Comparison of ENCODE assay signal across 16 cellular contexts in the genomic region with DNA sequence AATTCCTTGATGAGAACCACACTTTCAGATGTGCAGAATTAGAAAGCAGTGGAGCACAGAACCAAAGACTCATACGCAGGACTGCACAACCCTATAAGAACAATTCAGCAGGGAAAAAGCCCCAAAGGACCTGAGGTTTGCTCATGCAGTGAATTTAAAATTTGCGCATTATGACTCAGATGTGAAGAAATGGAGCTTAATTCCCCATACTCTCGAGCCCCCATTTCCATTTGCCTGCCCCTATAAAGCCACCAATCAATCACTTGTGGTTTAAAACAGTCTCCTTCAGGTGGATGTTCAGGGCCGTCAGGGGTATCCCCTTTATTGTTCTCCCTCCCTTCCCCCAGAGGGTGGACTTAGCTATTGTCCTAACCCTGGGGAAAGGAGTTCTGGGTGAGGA.
"Had no signal": no experiment of that assay in that cellular context is flagged by ENCODE, and none has a peak within 500 bp of the region (broad histone marks: within the 10 kb centered on the region; RNA-seq: fewer than 3 reads in every experiment).

No MANE protein-coding gene starts in this region.

- H3K27me3 ChIP-seq: foreskin keratinocyte, neural progenitor cell, ovary, tibial artery, upper lobe of left lung, uterus had no signal

- H3K9me3 ChIP-seq: left ventricle myocardium inferior, lower lobe of right lung, ovary, tibial artery, upper lobe of left lung, uterus had no signal

- H3K27ac ChIP-seq: foreskin keratinocyte, left ventricle myocardium inferior, lower lobe of right lung, neural progenitor cell, ovary, tibial artery, upper lobe of left lung, uterus had no signal

- H3K4me3 ChIP-seq: left ventricle myocardium inferior, lower lobe of right lung, neural progenitor cell, ovary, tibial artery, upper lobe of left lung, uterus had no signal

- H3K36me3 ChIP-seq: left ventricle myocardium inferior, lower lobe of right lung, neural progenitor cell, ovary, tibial artery, upper lobe of left lung, uterus had no signal

- H3K9ac ChIP-seq: neural progenitor cell had no signal

- H2AFZ ChIP-seq: neural progenitor cell had no signal

- H3K4me2 ChIP-seq: neural progenitor cell had no signal

- DNase-seq: foreskin keratinocyte; immature natural killer cell; left cardiac atrium; left ventricle myocardium inferior; lower lobe of right lung; nucleus accumbens; ovary; right cardiac atrium; small intestine; stimulated activated CD4-positive, alpha-beta T cell treated with anti-CD3 and anti-CD28 coated beads, Interleukin-12 subunit alpha, Interleukin-12 subunit beta, amount 100 ng/mL, for 4 hours; stimulated activated naive CD8-positive, alpha-beta T cell treated with anti-CD3 and anti-CD28 coated beads, Interleukin-15, Interleukin-2, amounts not matched to agents 100 U/mL and 50 U/mL, for 24 hours; tibial artery; upper lobe of left lung; uterus had no signal

- ATAC-seq: foreskin keratinocyte; left cardiac atrium; lower lobe of right lung; natural killer cell treated with Interleukin-12 subunit alpha and Interleukin-12 subunit beta and Interleukin-15 and Interleukin-18, amount 100 ng/mL, for 72 hours; right cardiac atrium; stimulated activated naive CD8-positive, alpha-beta T cell treated with anti-CD3 and anti-CD28 coated beads, Interleukin-15, Interleukin-2, amounts not matched to agents 100 U/mL and 50 U/mL, for 24 hours had no signal

- H3K4me1 ChIP-seq: foreskin keratinocyte, left ventricle myocardium inferior, lower lobe of right lung, neural progenitor cell, tibial artery, upper lobe of left lung, uterus had no signal
